1 cellular context compared by ENCODE assay signal in the genomic region with DNA sequence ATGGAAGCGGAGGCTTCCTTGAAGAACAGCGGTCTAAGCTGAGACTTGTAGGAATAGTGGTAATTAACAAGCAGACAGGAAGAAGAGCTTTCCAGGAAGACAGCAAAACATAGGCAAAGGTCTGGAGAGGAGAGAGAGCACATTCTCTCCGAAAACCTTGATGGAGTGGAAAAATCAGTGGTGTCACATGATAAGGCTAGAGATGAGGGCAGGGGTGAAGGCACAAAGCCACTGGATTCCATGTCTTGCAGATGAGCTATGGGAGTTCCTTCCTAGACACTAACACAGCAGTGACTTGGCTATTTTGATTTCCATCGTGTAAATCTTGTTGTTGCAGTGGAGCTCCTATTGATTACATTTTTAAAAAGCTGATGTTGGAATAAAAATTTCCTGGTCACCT.
TF ChIP-seq lines count a peak whose summit lies in the region.

No MANE protein-coding gene starts in this region.

TF ChIP-seq in WTC11, 78 proteins besides CTCF, POLR2A, EP300 and RAD21 (continued from another document):
- TF ChIP-seq, protein P1, sequence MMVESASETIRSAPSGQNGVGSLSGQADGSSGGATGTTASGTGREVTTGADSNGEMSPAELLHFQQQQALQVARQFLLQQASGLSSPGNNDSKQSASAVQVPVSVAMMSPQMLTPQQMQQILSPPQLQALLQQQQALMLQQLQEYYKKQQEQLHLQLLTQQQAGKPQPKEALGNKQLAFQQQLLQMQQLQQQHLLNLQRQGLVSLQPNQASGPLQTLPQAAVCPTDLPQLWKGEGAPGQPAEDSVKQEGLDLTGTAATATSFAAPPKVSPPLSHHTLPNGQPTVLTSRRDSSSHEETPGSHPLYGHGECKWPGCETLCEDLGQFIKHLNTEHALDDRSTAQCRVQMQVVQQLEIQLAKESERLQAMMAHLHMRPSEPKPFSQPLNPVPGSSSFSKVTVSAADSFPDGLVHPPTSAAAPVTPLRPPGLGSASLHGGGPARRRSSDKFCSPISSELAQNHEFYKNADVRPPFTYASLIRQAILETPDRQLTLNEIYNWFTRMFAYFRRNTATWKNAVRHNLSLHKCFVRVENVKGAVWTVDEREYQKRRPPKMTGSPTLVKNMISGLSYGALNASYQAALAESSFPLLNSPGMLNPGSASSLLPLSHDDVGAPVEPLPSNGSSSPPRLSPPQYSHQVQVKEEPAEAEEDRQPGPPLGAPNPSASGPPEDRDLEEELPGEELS (CRISPR knock-in tag; IDR thresholded peaks at IDR 0.05) = no peak
- TF ChIP-seq GTF2I (CRISPR knock-in tag; conservative IDR thresholded peaks at IDR 0.05) (no peak), ATF1 (CRISPR knock-in tag; IDR thresholded peaks at IDR 0.05) (no peak), FOXJ3 (CRISPR knock-in tag; IDR thresholded peaks at IDR 0.05; ENCODE audit: borderline replicate concordance) (no peak)
- TF ChIP-seq, protein P2, sequence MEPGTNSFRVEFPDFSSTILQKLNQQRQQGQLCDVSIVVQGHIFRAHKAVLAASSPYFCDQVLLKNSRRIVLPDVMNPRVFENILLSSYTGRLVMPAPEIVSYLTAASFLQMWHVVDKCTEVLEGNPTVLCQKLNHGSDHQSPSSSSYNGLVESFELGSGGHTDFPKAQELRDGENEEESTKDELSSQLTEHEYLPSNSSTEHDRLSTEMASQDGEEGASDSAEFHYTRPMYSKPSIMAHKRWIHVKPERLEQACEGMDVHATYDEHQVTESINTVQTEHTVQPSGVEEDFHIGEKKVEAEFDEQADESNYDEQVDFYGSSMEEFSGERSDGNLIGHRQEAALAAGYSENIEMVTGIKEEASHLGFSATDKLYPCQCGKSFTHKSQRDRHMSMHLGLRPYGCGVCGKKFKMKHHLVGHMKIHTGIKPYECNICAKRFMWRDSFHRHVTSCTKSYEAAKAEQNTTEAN (CRISPR knock-in tag; IDR thresholded peaks at IDR 0.05) = no peak
- TF ChIP-seq, protein P3, sequence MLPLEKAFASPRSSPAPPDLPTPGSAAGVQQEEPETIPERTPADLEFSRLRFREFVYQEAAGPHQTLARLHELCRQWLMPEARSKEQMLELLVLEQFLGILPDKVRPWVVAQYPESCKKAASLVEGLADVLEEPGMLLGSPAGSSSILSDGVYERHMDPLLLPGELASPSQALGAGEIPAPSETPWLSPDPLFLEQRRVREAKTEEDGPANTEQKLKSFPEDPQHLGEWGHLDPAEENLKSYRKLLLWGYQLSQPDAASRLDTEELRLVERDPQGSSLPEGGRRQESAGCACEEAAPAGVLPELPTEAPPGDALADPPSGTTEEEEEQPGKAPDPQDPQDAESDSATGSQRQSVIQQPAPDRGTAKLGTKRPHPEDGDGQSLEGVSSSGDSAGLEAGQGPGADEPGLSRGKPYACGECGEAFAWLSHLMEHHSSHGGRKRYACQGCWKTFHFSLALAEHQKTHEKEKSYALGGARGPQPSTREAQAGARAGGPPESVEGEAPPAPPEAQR (CRISPR knock-in tag; IDR thresholded peaks at IDR 0.05) = no peak
